19 cellular contexts compared by ENCODE assay signal in the genomic region with DNA sequence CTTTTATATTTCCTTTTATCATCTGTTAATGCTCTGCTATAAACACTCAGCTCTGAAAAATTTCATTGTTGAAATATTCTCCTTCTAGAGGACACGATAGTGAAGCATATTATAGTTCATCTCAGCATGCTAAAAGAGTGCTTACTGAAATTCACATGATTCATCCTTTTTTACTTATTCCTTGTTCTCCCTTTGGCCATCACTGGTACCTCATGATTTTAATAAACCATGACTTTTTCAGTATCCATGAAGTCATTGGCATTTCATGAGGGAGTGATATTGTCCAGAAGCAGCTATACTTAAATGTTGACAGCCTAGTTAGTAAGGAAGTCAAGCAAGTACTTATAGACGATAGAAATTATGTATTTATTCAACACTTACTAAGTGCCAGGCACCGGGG.
"Had no signal": no experiment of that assay in that cellular context is flagged by ENCODE, and none has a peak within 500 bp of the region (broad histone marks: within the 10 kb centered on the region; RNA-seq: fewer than 3 reads in every experiment).

No MANE protein-coding gene starts in this region.

- H3K9me3 ChIP-seq: colonic mucosa, esophagus muscularis mucosa, gastrocnemius medialis, heart right ventricle, left lung, lower lobe of right lung had no signal

- H3K4me1 ChIP-seq: colonic mucosa, esophagus muscularis mucosa, foreskin keratinocyte, gastrocnemius medialis, heart right ventricle, left lung, lower lobe of right lung had no signal

- ATAC-seq: effector memory CD8-positive, alpha-beta T cell; foreskin keratinocyte; gastrocnemius medialis; heart right ventricle; left cardiac atrium; left lung; left ventricle myocardium superior; lower lobe of right lung; naive thymus-derived CD4-positive, alpha-beta T cell had no signal

- DNase-seq: colonic mucosa; cortex of kidney; effector CD8-positive, alpha-beta T cell; effector memory CD8-positive, alpha-beta T cell; endodermal cell; foreskin keratinocyte; gastrocnemius medialis; glutamatergic neuron; head of caudate nucleus; heart right ventricle; hippocampal formation; left cardiac atrium; left lung; left ventricle myocardium superior; lower lobe of right lung; mesendoderm; midbrain; naive thymus-derived CD4-positive, alpha-beta T cell had no signal

- H3K4me3 ChIP-seq: colonic mucosa, esophagus muscularis mucosa, gastrocnemius medialis, heart right ventricle, left lung, lower lobe of right lung had no signal

- H3K27ac ChIP-seq: colonic mucosa, esophagus muscularis mucosa, foreskin keratinocyte, gastrocnemius medialis, heart right ventricle, left lung, lower lobe of right lung had no signal

- H3K27me3 ChIP-seq: colonic mucosa, esophagus muscularis mucosa, foreskin keratinocyte, gastrocnemius medialis, heart right ventricle, left lung had no signal

- H3K36me3 ChIP-seq: colonic mucosa, esophagus muscularis mucosa, gastrocnemius medialis, heart right ventricle, left lung, lower lobe of right lung had no signal
